In genomic region chr18:31658670-31659573, GRCh38 we compare ENCODE assay signal across 8 cellular contexts. TPM values are rescaled to one million over a fixed set of nuclear protein-coding genes. Genes with fewer than 3 reads are reported as not detected.
A peak's percentile ranks its signal among the peaks of the same experiment; 100 is the strongest.
DNase-seq lines count a peak whose midpoint lies in the region; ATAC-seq lines count a peak whose summit lies in the region.

No MANE protein-coding gene starts in this region.

- 0 out of 2 replicates have a peak, but pooled peaks cover 3% of the 10 kb centered on the region for H3K9me3 ChIP-seq in BLaER1

- peak overlapping the region; percentile 72 for H3K4me2 ChIP-seq in BLaER1

- H3K36me3 Mint-ChIP-seq in activated CD4-positive, alpha-beta memory T cell treated with anti-CD3 and anti-CD28 coated beads for 36 hours, result peaks cover 1% of the 10 kb centered on the region

- no peaks in the 10 kb centered on the region for H3K27me3 ChIP-seq in BLaER1

- no peaks in the 10 kb centered on the region for H3K36me3 ChIP-seq in BLaER1

- H3K4me1 ChIP-seq in BLaER1, result peaks cover 39% of the 10 kb centered on the region

- peak; percentile 34 for DNase-seq in activated CD4-positive, alpha-beta memory T cell treated with anti-CD3 and anti-CD28 coated beads for 36 hours
- DNase-seq in skeletal muscle cell (ENCODE audit: low read depth) (peak; percentile 69), NCI-H524 treated with DMSO at 0.1 percent for 48 hours (lab: John Stamatoyannopoulos, UW) (no peak), islet precursor cell (no peak), T-helper 9 cell (no peak)

- no peak overlapping the region for H3K4me3 Mint-ChIP-seq in activated CD4-positive, alpha-beta memory T cell treated with anti-CD3 and anti-CD28 coated beads for 36 hours

- CTCF ChIA-PET in activated CD4-positive, alpha-beta memory T cell treated with anti-CD3 and anti-CD28 coated beads for 36 hours (lab: Charles Lee), result interaction anchor here (1.1 to 1.6 kb wide), 6 partner anchors 14 to 103 kb away, joined by 3 to 9 read pairs (median 4); partner anchors contain the start of gene B4GALT6

- 0 out of 2 replicates have a peak overlapping the region, but pooled peaks have one; percentile 19 for H3K27ac ChIP-seq in BLaER1

- peak; percentile 49 for ATAC-seq in GM19025 (IDR thresholded peaks at IDR 0.05; ENCODE audit: low read depth, unreplicated experiment)
- ATAC-seq in HG03066 (IDR thresholded peaks at IDR 0.05; ENCODE audit: low read depth, unreplicated experiment), result peak; percentile 60

- peaks cover 2% of the 10 kb centered on the region for H3K27me3 Mint-ChIP-seq in activated CD4-positive, alpha-beta memory T cell treated with anti-CD3 and anti-CD28 coated beads for 36 hours

- POLR2A ChIA-PET in activated CD4-positive, alpha-beta memory T cell treated with anti-CD3 and anti-CD28 coated beads for 36 hours (lab: Charles Lee), result interaction anchor here (0.6 to 1.5 kb wide), 7 partner anchors 8 to 360 kb away, joined by 3 to 5 read pairs (median 4); partner anchors contain the start of gene RNF125

- peak overlapping the region; percentile 60 for H3K27ac Mint-ChIP-seq in activated CD4-positive, alpha-beta memory T cell treated with anti-CD3 and anti-CD28 coated beads for 36 hours

- H3K9me3 Mint-ChIP-seq in activated CD4-positive, alpha-beta memory T cell treated with anti-CD3 and anti-CD28 coated beads for 36 hours, result no peaks in the 10 kb centered on the region

- H3K4me1 Mint-ChIP-seq in activated CD4-positive, alpha-beta memory T cell treated with anti-CD3 and anti-CD28 coated beads for 36 hours (ENCODE audit: low read depth), result peaks cover 23% of the 10 kb centered on the region

- intact Hi-C loops in activated CD4-positive, alpha-beta memory T cell treated with anti-CD3 and anti-CD28 coated beads for 36 hours (cut with micrococcal nuclease), result loop anchor here (1.0 to 10.0 kb wide), 7 partner anchors 13 to 437 kb away; partner anchors contain the start of gene TRAPPC8

- no peaks in the 10 kb centered on the region for H4K20me1 ChIP-seq in BLaER1

- H3K9ac ChIP-seq in BLaER1, result no peak overlapping the region

- H3K4me3 ChIP-seq in BLaER1, result no peak overlapping the region; the same call in 1 of the 2 replicates
- no peak overlapping the region for H3K4me3 ChIP-seq in skeletal muscle cell (ENCODE audit: low read depth, low read length)

RNA-seq across cellular contexts. Expression of gene B4GALT6, which starts 25.5 kb away (rescaled TPM):
- 1 to 10 TPM; 2.6 to 3.3 TPM for total RNA-seq in activated CD4-positive, alpha-beta memory T cell treated with anti-CD3 and anti-CD28 coated beads for 36 hours

Comparison
In these comparisons a context has a peak if more than half of its experiments do, and no peak if none do; other contexts are left out.
1. DNase-seq: peak in activated CD4-positive, alpha-beta memory T cell treated with anti-CD3 and anti-CD28 coated beads for 36 hours (single experiment) and skeletal muscle cell (single experiment); none in NCI-H524 treated with DMSO at 0.1 percent for 48 hours (single experiment), islet precursor cell (single experiment) and T-helper 9 cell (single experiment).